In genomic region chr2:48257456-48257855, GRCh38 we compare ENCODE assay signal across 24 cellular contexts.
"Had no signal": no experiment of that assay in that cellular context is flagged by ENCODE, and none has a peak within 500 bp of the region (broad histone marks: within the 10 kb centered on the region; RNA-seq: fewer than 3 reads in every experiment).

No MANE protein-coding gene starts in this region.

- H3K27ac Mint-ChIP-seq: IgD-negative memory B cell had no signal

- DNase-seq: MV-4-11, NCI-H1048, NCI-H1105, NCI-H1417, NCI-H1436 treated with DMSO at 0.1 percent for 48 hours, NCI-H1694, NCI-H187 treated with DMSO at 0.1 percent for 48 hours, NCI-H2081, NCI-H2107, NCI-H2171, NCI-H226, NCI-H446, NCI-H510A, NCI-H524 treated with DMSO at 0.1 percent for 48 hours, NCI-H69, NCI-H774, Right ventricle myocardium superior, RPMI8226, SIG-M5, T-helper 1 cell had no signal

- H3K4me3 Mint-ChIP-seq: IgD-negative memory B cell had no signal

- ATAC-seq: K562, SK-N-SH treated with all-trans-retinoic acid at 6 μM for 48 hours had no signal

- FAIRE-seq: K562, RCC 7860 had no signal

- H3K4me3 ChIP-seq: K562 had no signal

- H3K4me1 Mint-ChIP-seq: IgD-negative memory B cell had no signal

- H3K36me3 Mint-ChIP-seq: IgD-negative memory B cell had no signal
